In genomic region chr3:30749230-30749629, GRCh38 we compare ENCODE assay signal across 19 cellular contexts.
A peak's percentile ranks its signal among the peaks of the same experiment; 100 is the strongest.
DNase-seq lines count a peak whose midpoint lies in the region; ATAC-seq and TF ChIP-seq lines count a peak whose summit lies in the region.
"Had no signal": no experiment of that assay in that cellular context is flagged by ENCODE, and none has a peak within 500 bp of the region (broad histone marks: within the 10 kb centered on the region; RNA-seq: fewer than 3 reads in every experiment).

No MANE protein-coding gene starts in this region.

- H3K27ac ChIP-seq in foreskin keratinocyte = no peak overlapping the region
- H3K27ac ChIP-seq: esophagus squamous epithelium, pancreas, skin epidermis, stomach had no signal

- DNase-seq in activated T-cell treated with anti-CD3 and anti-CD28 coated beads, Interleukin-2, amount 50 U/mL, for 4 hours = no peak
- no peak for DNase-seq in activated T-cell treated with anti-CD3 and anti-CD28 coated beads, Interleukin-2, amount 50 U/mL, for 48 hours
- DNase-seq in RKO (ENCODE audit: low spot score) (peak; percentile 29), foreskin keratinocyte (peak in 1 of 2 donors; percentile 37), T-helper 17 cell (no peak), GDM1 (lab: John Stamatoyannopoulos, UW) (no peak)
- DNase-seq in stimulated activated naive CD8-positive, alpha-beta T cell treated with anti-CD3 and anti-CD28 coated beads, Interleukin-15, Interleukin-2, amounts not matched to agents 100 U/mL and 50 U/mL, for 24 hours = no peak
- DNase-seq: Calu3, cortex of kidney, esophagus squamous epithelium, kidney, NCI-H2107, pancreas, Right ventricle myocardium superior, stomach had no signal

- no peaks in the 10 kb centered on the region for H3K4me1 ChIP-seq in foreskin keratinocyte

- no peak for TF ChIP-seq CTCF in foreskin keratinocyte (conservative IDR thresholded peaks at IDR 0.05)

- no peaks in the 10 kb centered on the region for H3K36me3 Mint-ChIP-seq in activated T-cell treated with anti-CD3 and anti-CD28 coated beads, Interleukin-2, amount 50 U/mL, for 4 hours (ENCODE audit: insufficient read depth)
- H3K36me3 Mint-ChIP-seq in T-helper 17 cell (ENCODE audit: low read depth) = peaks cover 2% of the 10 kb centered on the region

- no peaks in the 10 kb centered on the region for H3K27me3 ChIP-seq in foreskin keratinocyte
- H3K27me3 ChIP-seq: esophagus squamous epithelium, pancreas, stomach had no signal

- peaks cover 25% of the 10 kb centered on the region for H3K4me1 Mint-ChIP-seq in activated T-cell treated with anti-CD3 and anti-CD28 coated beads, Interleukin-2, amount 50 U/mL, for 4 hours (ENCODE audit: low read depth)
- H3K4me1 Mint-ChIP-seq in T-helper 17 cell = peaks cover 6% of the 10 kb centered on the region

- no peaks in the 10 kb centered on the region for H3K9me3 ChIP-seq in T-helper 17 cell (ENCODE audit: control insufficient read depth, low read length, poor library complexity, severe bottlenecking)
- H3K9me3 ChIP-seq: esophagus squamous epithelium, pancreas, stomach had no signal

- no peaks in the 10 kb centered on the region for H3K9me3 Mint-ChIP-seq in activated T-cell treated with anti-CD3 and anti-CD28 coated beads, Interleukin-2, amount 50 U/mL, for 4 hours
- H3K9me3 Mint-ChIP-seq: T-helper 2 cell treated with Interferon-gamma antibody and Interleukin-4, amounts not matched to agents 5 μg/mL and 100 μg/mL, for 36 hours had no signal

- H3K27ac Mint-ChIP-seq in T-helper 17 cell = no peak overlapping the region
- H3K27ac Mint-ChIP-seq: T-helper 2 cell treated with Interferon-gamma antibody and Interleukin-4, amounts not matched to agents 5 μg/mL and 100 μg/mL, for 36 hours had no signal

- H3K27me3 Mint-ChIP-seq in activated T-cell treated with anti-CD3 and anti-CD28 coated beads, Interleukin-2, amount 50 U/mL, for 4 hours (ENCODE audit: low read depth) = no peaks in the 10 kb centered on the region
- H3K27me3 Mint-ChIP-seq in T-helper 17 cell = peaks cover 28% of the 10 kb centered on the region

- peak; percentile 75 to 76 for ATAC-seq in activated T-cell treated with anti-CD3 and anti-CD28 coated beads, Interleukin-2, amount 50 U/mL, for 4 hours
- peak; percentile 65 for ATAC-seq in foreskin keratinocyte
- ATAC-seq in stimulated activated naive CD8-positive, alpha-beta T cell treated with anti-CD3 and anti-CD28 coated beads, Interleukin-15, Interleukin-2, amounts not matched to agents 100 U/mL and 50 U/mL, for 24 hours = peak; percentile 81
- no peak for ATAC-seq in HG03432 (IDR thresholded peaks at IDR 0.05; ENCODE audit: unreplicated experiment)
- no peak for ATAC-seq in T-helper 17 cell
- ATAC-seq: HepG2 had no signal

- H3K4me3 Mint-ChIP-seq in activated T-cell treated with anti-CD3 and anti-CD28 coated beads, Interleukin-2, amount 50 U/mL, for 4 hours = no peak overlapping the region
- H3K4me3 Mint-ChIP-seq in T-helper 17 cell = no peak overlapping the region
- H3K4me3 Mint-ChIP-seq: T-helper 2 cell treated with Interferon-gamma antibody and Interleukin-4, amounts not matched to agents 5 μg/mL and 100 μg/mL, for 36 hours had no signal

Comparison
In these comparisons a context has a peak if more than half of its experiments do, and no peak if none do; other contexts are left out.
1. ATAC-seq: peak in activated T-cell treated with anti-CD3 and anti-CD28 coated beads, Interleukin-2, amount 50 U/mL, for 4 hours (2 of 2), foreskin keratinocyte (single experiment) and stimulated activated naive CD8-positive, alpha-beta T cell treated with anti-CD3 and anti-CD28 coated beads, Interleukin-15, Interleukin-2, amounts not matched to agents 100 U/mL and 50 U/mL, for 24 hours (single experiment); none in HG03432 (single experiment) and T-helper 17 cell (single experiment).